In the genomic region with DNA sequence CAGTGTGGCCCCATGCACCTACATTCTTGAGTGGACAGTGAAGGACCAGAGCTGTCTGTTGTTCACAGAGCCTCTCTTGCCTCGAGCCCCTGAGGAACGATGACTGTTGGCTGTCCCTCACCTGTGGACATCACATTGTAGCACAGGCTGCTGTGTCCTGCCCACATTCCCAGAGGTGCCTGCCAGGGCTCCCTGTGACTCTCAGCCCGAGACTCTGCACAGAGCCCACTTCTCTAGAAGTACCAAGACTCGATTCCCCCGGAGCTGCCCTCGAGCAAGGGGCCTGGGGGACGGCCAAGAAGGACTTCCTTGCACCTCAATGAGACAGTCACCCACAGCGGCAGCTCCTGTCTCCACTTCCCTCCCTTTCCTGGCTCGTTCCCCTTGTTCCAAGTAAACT, we compare ENCODE assay signal across 24 cellular contexts.
"Had no signal": no experiment of that assay in that cellular context is flagged by ENCODE, and none has a peak within 500 bp of the region (broad histone marks: within the 10 kb centered on the region; RNA-seq: fewer than 3 reads in every experiment).

No MANE protein-coding gene starts in this region.

- DNase-seq: cortex of kidney; dorsolateral prefrontal cortex; effector memory CD4-positive, alpha-beta T cell; glutamatergic neuron; left colon; left ventricle myocardium superior; mesenchymal stem cell; midbrain; naive B cell; occipital lobe; retina; stimulated activated CD4-positive, alpha-beta T cell treated with anti-CD3 and anti-CD28 coated beads, Interleukin-2, amount 100 ng/mL, for 24 hours; stimulated activated naive CD4-positive, alpha-beta T cell treated with Interleukin-2 at 50 U/mL for 16 hours; thyroid gland; upper lobe of left lung had no signal

- H3K27ac ChIP-seq: dorsolateral prefrontal cortex, gastroesophageal sphincter, psoas muscle, skin epidermis, suprapubic skin, thyroid gland, upper lobe of left lung, vagina had no signal

- H3K4me1 Mint-ChIP-seq: naive B cell had no signal

- H3K36me3 Mint-ChIP-seq: naive B cell had no signal

- H3K4me3 ChIP-seq: dorsolateral prefrontal cortex, gastroesophageal sphincter, lung, psoas muscle, skin epidermis, suprapubic skin, thyroid gland, upper lobe of left lung, vagina had no signal

- H3K4me1 ChIP-seq: gastroesophageal sphincter, psoas muscle, suprapubic skin, thyroid gland, upper lobe of left lung, vagina had no signal

- H3K4me3 Mint-ChIP-seq: naive B cell, nephron had no signal

- H3K27ac Mint-ChIP-seq: naive B cell, nephron had no signal

- H3K36me3 ChIP-seq: gastroesophageal sphincter, suprapubic skin, thyroid gland, upper lobe of left lung, vagina had no signal

- H3K9me3 Mint-ChIP-seq: naive B cell, nephron had no signal

- H3K27me3 ChIP-seq: thyroid gland, vagina had no signal

- ATAC-seq: esophagus mucosa, gastroesophageal sphincter, left colon, left ventricle myocardium superior, psoas muscle, sciatic nerve had no signal

- H3K9me3 ChIP-seq: psoas muscle, suprapubic skin, thyroid gland, upper lobe of left lung, vagina had no signal
